Comparison of ENCODE assay signal across 15 cellular contexts in the genomic region with DNA sequence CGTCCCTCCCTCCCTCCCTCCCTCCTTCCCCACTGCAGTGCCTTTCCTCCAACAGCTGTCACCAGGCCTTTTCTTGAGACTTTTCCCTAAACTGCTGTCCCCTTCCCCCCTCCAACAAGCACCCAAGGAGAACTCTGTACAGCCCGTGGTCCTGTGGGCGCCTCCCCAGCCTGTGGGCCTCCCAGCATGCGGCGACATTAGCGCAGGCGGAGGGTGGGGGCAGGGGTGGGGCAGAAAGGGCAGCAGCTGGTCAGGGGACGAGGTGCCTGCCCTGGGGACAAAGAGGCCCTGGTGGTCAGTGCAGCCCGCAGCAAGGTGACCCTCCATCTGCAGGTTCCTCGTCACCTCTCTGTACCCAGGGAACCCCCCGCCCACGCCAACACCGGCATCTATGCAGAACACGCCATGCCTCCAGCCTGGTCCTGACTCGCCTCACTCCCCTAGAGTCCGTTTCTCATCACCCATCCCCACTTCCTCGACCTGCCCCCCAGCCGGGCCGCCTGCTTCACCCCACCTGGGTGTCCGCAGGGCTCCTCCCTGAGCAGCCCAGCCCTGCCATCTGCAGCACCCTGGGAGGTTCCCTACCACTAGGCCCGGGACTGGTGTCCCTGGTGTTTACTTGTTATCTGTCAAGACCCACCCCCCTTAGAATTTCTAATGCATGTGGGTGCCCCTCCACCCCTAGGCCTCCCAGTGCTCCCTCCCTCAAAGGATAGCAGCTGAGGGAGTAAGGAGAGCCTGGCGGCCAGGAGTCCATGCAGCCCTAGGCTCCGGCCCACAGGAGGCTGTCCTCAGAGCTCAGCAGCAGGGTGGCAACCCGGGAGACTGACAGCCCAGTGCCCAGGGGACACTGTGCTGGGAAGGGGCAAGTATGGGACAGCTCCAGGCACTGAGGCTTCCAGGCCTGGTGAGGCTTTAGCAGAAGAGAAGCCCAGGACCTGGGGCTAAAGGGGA.
DNase-seq lines count a peak whose midpoint lies in the region; ATAC-seq and TF ChIP-seq lines count a peak whose summit lies in the region.
"Had no signal": no experiment of that assay in that cellular context is flagged by ENCODE, and none has a peak within 500 bp of the region (broad histone marks: within the 10 kb centered on the region; RNA-seq: fewer than 3 reads in every experiment).

No MANE protein-coding gene starts in this region.

- H3K4me3 Mint-ChIP-seq in HFFc6, result no peak overlapping the region

- peaks cover 17% of the 10 kb centered on the region for H3K4me1 Mint-ChIP-seq in HFFc6 (ENCODE audit: low read depth)

- H2BK120ac ChIP-seq in mesenchymal stem cell (ENCODE audit: low read depth, low read length), result peak overlapping the region; percentile 27

- peak overlapping the region; percentile 24 for H4K91ac ChIP-seq in mesenchymal stem cell (ENCODE audit: low read length)

- H3K4me2 ChIP-seq in OCI-LY3 (ENCODE audit: low read length) (peak overlapping the region; percentile 27), mesenchymal stem cell (ENCODE audit: low read length, poor library complexity, severe bottlenecking) (no peak overlapping the region)

- WGBS in mesenchymal stem cell, result 83% methylated on average over 22 of the region's 24 CpGs

- H3K14ac ChIP-seq in mesenchymal stem cell (ENCODE audit: low read length in 2 of 2), result no peak overlapping the region

- H3K4me1 ChIP-seq in OCI-LY3 (ENCODE audit: low read length), result peaks cover 18% of the 10 kb centered on the region
- peaks cover 22% of the 10 kb centered on the region for H3K4me1 ChIP-seq in mesenchymal stem cell (ENCODE audit: control insufficient read depth, insufficient read depth, low read depth, low read length)

- H2BK15ac ChIP-seq in mesenchymal stem cell (ENCODE audit: low read depth, poor library complexity, severe bottlenecking), result peak overlapping the region; percentile 54

- peak overlapping the region; percentile 74 for H4K8ac ChIP-seq in mesenchymal stem cell (ENCODE audit: low read length)

- peaks cover 6% of the 10 kb centered on the region; the same call in 1 of the 2 replicates for H3K27me3 Mint-ChIP-seq in HFFc6 (ENCODE audit: insufficient read depth)

- H3K36me3 Mint-ChIP-seq in HFFc6 (ENCODE audit: low read depth), result peaks cover 21% of the 10 kb centered on the region

- H2AK5ac ChIP-seq in mesenchymal stem cell (ENCODE audit: low read length, severe bottlenecking), result no peak overlapping the region

- H3K9me3 ChIP-seq in OCI-LY3 (ENCODE audit: insufficient read depth, low read length) (no peaks in the 10 kb centered on the region), mesenchymal stem cell (ENCODE audit: control insufficient read depth, low read length) (no peaks in the 10 kb centered on the region)
- H3K9me3 ChIP-seq: ovary had no signal

- intact Hi-C loops in Right ventricle myocardium inferior (cut with DNase I) (no loop called here), Right ventricle myocardium superior (cut with DNase I) (no loop called here)

- H3K18ac ChIP-seq in mesenchymal stem cell (ENCODE audit: low read depth in 1 of 2, low read length in 2 of 2), result peak overlapping the region; percentile 6 to 61

- H2AFZ ChIP-seq in OCI-LY3 (ENCODE audit: low read depth, low read length) (0 out of 2 replicates have a peak overlapping the region, but pooled peaks have one; percentile 1), mesenchymal stem cell (ENCODE audit: low read depth, low read length) (no peak overlapping the region)

- ATAC-seq in Right ventricle myocardium inferior, result peak; percentile 2
- ATAC-seq in Right ventricle myocardium superior (ENCODE audit: poor library complexity), result no peak
- no peak for ATAC-seq in HG03378 (IDR thresholded peaks at IDR 0.05; ENCODE audit: unreplicated experiment)
- ATAC-seq: HCT116 had no signal

- H3K9me3 Mint-ChIP-seq in HFFc6, result no peaks in the 10 kb centered on the region

- DNase-seq in Right ventricle myocardium inferior (ENCODE audit: missing footprints) (no peak), Right ventricle myocardium superior (no peak), mesenchymal stem cell (no peak), HFFc6 (no peak), HT-29 (ENCODE audit: low spot score) (no peak), UCSD-AML1 (lab: John Stamatoyannopoulos, UW; ENCODE audit: unreplicated experiment) (no peak)
- DNase-seq: mesendoderm; NCI-H1436 treated with DMSO at 0.1 percent for 48 hours; stimulated activated CD4-positive, alpha-beta T cell treated with anti-CD3 and anti-CD28 coated beads, Interleukin-15, amount 100 ng/mL, for 24 hours; T-helper 9 cell had no signal

- no peak overlapping the region for H3K27ac ChIP-seq in OCI-LY3 (ENCODE audit: low read length)
- H3K27ac ChIP-seq in mesenchymal stem cell (ENCODE audit: low read length, poor library complexity, severe bottlenecking), result no peak overlapping the region
- H3K27ac ChIP-seq: ovary, RWPE1 had no signal

- H4K20me1 ChIP-seq in OCI-LY3 (ENCODE audit: insufficient read depth, low read length), result no peaks in the 10 kb centered on the region

- peaks cover 3% of the 10 kb centered on the region for H3K79me1 ChIP-seq in mesenchymal stem cell (replicated peaks; ENCODE audit: low read length, poor library complexity, severe bottlenecking)

- no peak overlapping the region for H3K23ac ChIP-seq in mesenchymal stem cell (ENCODE audit: low read length in 2 of 2)

- H3K36me3 ChIP-seq in OCI-LY3 (replicated peaks; ENCODE audit: low read depth, low read length) (no peaks in the 10 kb centered on the region), mesenchymal stem cell (ENCODE audit: control insufficient read depth in 1 of 2, insufficient read depth in 2 of 2, low read depth in 1 of 2, low read length in 2 of 2) (peaks cover 27 to 65% of the 10 kb centered on the region in 2 experiments)
- H3K36me3 ChIP-seq: ovary had no signal

- no peak overlapping the region for H2BK5ac ChIP-seq in mesenchymal stem cell (ENCODE audit: low read depth, low read length, poor library complexity, severe bottlenecking)

- H3K27me3 ChIP-seq in OCI-LY3 (ENCODE audit: low read depth, low read length) (no peaks in the 10 kb centered on the region), mesenchymal stem cell (ENCODE audit: control insufficient read depth in 1 of 2, insufficient read depth in 1 of 2, low read length in 2 of 2) (no peaks in the 10 kb centered on the region)
- H3K27me3 ChIP-seq: ovary had no signal

- no peak overlapping the region for H3K4ac ChIP-seq in mesenchymal stem cell (ENCODE audit: low read depth in 1 of 2, low read length in 2 of 2)

- no peak overlapping the region for H3K27ac Mint-ChIP-seq in HFFc6

- no peaks in the 10 kb centered on the region for H3K79me2 ChIP-seq in OCI-LY3 (ENCODE audit: low read length)

- TF ChIP-seq CTCF in OCI-LY3 (IDR thresholded peaks at IDR 0.05; ENCODE audit: low read depth, low read length) (no peak), HFFc6 (IDR thresholded peaks at IDR 0.05) (no peak)

- H3K9ac ChIP-seq in OCI-LY3 (ENCODE audit: low read length) (no peak overlapping the region), mesenchymal stem cell (ENCODE audit: low read length) (no peak overlapping the region)

- peak overlapping the region; percentile 9; the same call in 1 of the 2 replicates for H3K4me3 ChIP-seq in OCI-LY3 (ENCODE audit: low read length)
- H3K4me3 ChIP-seq in mesenchymal stem cell (ENCODE audit: insufficient read depth in 1 of 2, low read depth in 1 of 2, low read length in 2 of 2), result no peak overlapping the region
- H3K4me3 ChIP-seq: ovary had no signal

- peak overlapping the region in 1 of 2 experiments; percentile 15 for H2BK12ac ChIP-seq in mesenchymal stem cell (ENCODE audit: low read length in 2 of 2)
